22 cellular contexts compared by ENCODE assay signal in genomic region chr10:103590060-103590459, GRCh38.
"Had no signal": no experiment of that assay in that cellular context is flagged by ENCODE, and none has a peak within 500 bp of the region (broad histone marks: within the 10 kb centered on the region; RNA-seq: fewer than 3 reads in every experiment).

No MANE protein-coding gene starts in this region.

- FAIRE-seq: colon, endothelial cell of umbilical vein, frontal cortex, islet of Langerhans, keratinocyte had no signal

- H3K79me2 ChIP-seq: hepatocyte had no signal

- ATAC-seq: gastroesophageal sphincter, left cardiac atrium, left lung, left ventricle myocardium superior had no signal

- H3K27me3 ChIP-seq: hepatocyte had no signal

- H3K27ac ChIP-seq: coronary artery, esophagus muscularis mucosa, foreskin keratinocyte, gastroesophageal sphincter, heart left ventricle, hepatocyte, left lung, lower lobe of right lung had no signal

- H3K4me2 ChIP-seq: hepatocyte had no signal

- H3K36me3 ChIP-seq: left lung, lower lobe of right lung had no signal

- H3K4me1 ChIP-seq: esophagus muscularis mucosa, foreskin keratinocyte, gastroesophageal sphincter, lower lobe of right lung had no signal

- DNase-seq: dermis blood vessel endothelial cell; dorsolateral prefrontal cortex; effector CD4-positive, alpha-beta T cell; effector memory CD4-positive, alpha-beta T cell; foreskin keratinocyte; heart left ventricle; hypothalamus; left cardiac atrium; left ventricle myocardium superior; lower lobe of right lung; mesenchymal stem cell; mucosa of descending colon had no signal

- H3K4me3 ChIP-seq: coronary artery, dorsolateral prefrontal cortex, esophagus muscularis mucosa, gastroesophageal sphincter, heart left ventricle, hepatocyte, left lung, lower lobe of right lung, mucosa of descending colon had no signal

- H3K9me3 ChIP-seq: left lung, lower lobe of right lung, mucosa of descending colon had no signal

- H2AFZ ChIP-seq: hepatocyte had no signal
